ENCODE assay signal across 8 cellular contexts in genomic region chr20:63009988-63010769, GRCh38.
DNase-seq lines count a peak whose midpoint lies in the region; ATAC-seq and TF ChIP-seq lines count a peak whose summit lies in the region.

No MANE protein-coding gene starts in this region.

- CTCF ChIA-PET in HEK293T (lab: Yijun Ruan, JAX) = no interaction called here

- no peak overlapping the region for H3K27ac ChIP-seq in effector memory CD4-positive, alpha-beta T cell (ENCODE audit: insufficient read depth, low read length, poor library complexity, severe bottlenecking)

- peaks cover 4% of the 10 kb centered on the region for H3K9me3 ChIP-seq in effector memory CD4-positive, alpha-beta T cell (ENCODE audit: control insufficient read depth, low read length)

- H3K36me3 ChIP-seq in effector memory CD4-positive, alpha-beta T cell (ENCODE audit: control insufficient read depth, insufficient read depth, low read length) = no peaks in the 10 kb centered on the region

- peak; percentile 48 for ATAC-seq in GM19463 (IDR thresholded peaks at IDR 0.05; ENCODE audit: unreplicated experiment)

- peaks cover 34% of the 10 kb centered on the region for H3K27me3 ChIP-seq in effector memory CD4-positive, alpha-beta T cell (replicated peaks; ENCODE audit: control insufficient read depth, insufficient read depth, low read length, poor library complexity, severe bottlenecking)

- peaks cover 48% of the 10 kb centered on the region for H3K4me1 ChIP-seq in effector memory CD4-positive, alpha-beta T cell (ENCODE audit: control insufficient read depth, insufficient read depth, low read length, poor library complexity, severe bottlenecking)

- POLR2A ChIA-PET in HEK293T (lab: Yijun Ruan, JAX) = no interaction called here

- peak; percentile 17 for DNase-seq in COR-L47 (lab: John Stamatoyannopoulos, UW)
- DNase-seq in HK-2 (ENCODE audit: unreplicated experiment) = peak; percentile 27
- DNase-seq in activated CD4-positive, CD25-positive, alpha-beta regulatory T cell treated with anti-CD3 and anti-CD28 coated beads, Interleukin-2, amount 50 U/mL, for 72 hours = peak; percentile 58
- peak; percentile 52 to 72 (median 67) for DNase-seq in effector memory CD4-positive, alpha-beta T cell
- DNase-seq in stimulated activated CD8-positive, alpha-beta memory T cell treated with anti-CD3 and anti-CD28 coated beads, Interleukin-15, amount 100 ng/mL, for 24 hours (ENCODE audit: low read depth) = peak; percentile 30
- no peak for DNase-seq in NCI-H2171 (lab: John Stamatoyannopoulos, UW)
- DNase-seq in HEK293T (ENCODE audit: extremely low spot score) = no peak

- peak overlapping the region; percentile 35 for H3K4me3 ChIP-seq in effector memory CD4-positive, alpha-beta T cell (ENCODE audit: insufficient read depth, low read depth, low read length, poor library complexity, severe bottlenecking)

TF ChIP-seq in HEK293T, 16 proteins besides CTCF, POLR2A, EP300 and RAD21:
- no peak for TF ChIP-seq TARDBP (IDR thresholded peaks at IDR 0.05)
- TF ChIP-seq ELF4 (IDR thresholded peaks at IDR 0.05) = no peak
- TF ChIP-seq BHLHE40 (IDR thresholded peaks at IDR 0.05; ENCODE audit: borderline replicate concordance) = no peak

Comparison
In these comparisons a context has a peak if more than half of its experiments do, and no peak if none do; other contexts are left out.
1. DNase-seq: peak in COR-L47 (single experiment), HK-2 (single experiment), activated CD4-positive, CD25-positive, alpha-beta regulatory T cell treated with anti-CD3 and anti-CD28 coated beads, Interleukin-2, amount 50 U/mL, for 72 hours (single experiment), effector memory CD4-positive, alpha-beta T cell (3 of 3) and stimulated activated CD8-positive, alpha-beta memory T cell treated with anti-CD3 and anti-CD28 coated beads, Interleukin-15, amount 100 ng/mL, for 24 hours (single experiment); none in NCI-H2171 (single experiment) and HEK293T (single experiment).